In genomic region chr14:23539209-23539866, GRCh38 we compare ENCODE assay signal across 8 cellular contexts. TPM values are rescaled to one million over a fixed set of nuclear protein-coding genes. Genes with fewer than 3 reads are reported as not detected.
A peak's percentile ranks its signal among the peaks of the same experiment; 100 is the strongest.
DNase-seq lines count a peak whose midpoint lies in the region; ATAC-seq, FAIRE-seq and TF ChIP-seq lines count a peak whose summit lies in the region.

No MANE protein-coding gene starts in this region.

- DNase-seq in GM12892 (ENCODE audit: insufficient read length) = peak; percentile 60
- peak; percentile 51 for DNase-seq in NCI-H1105 (lab: John Stamatoyannopoulos, UW)
- peak; percentile 31 for DNase-seq in activated CD8-positive, alpha-beta T cell treated with anti-CD3 and anti-CD28 coated beads for 36 hours
- peak in 1 of 5 donors; percentile 40 for DNase-seq in ovary

- H3K27me3 ChIP-seq in gastroesophageal sphincter = no peaks in the 10 kb centered on the region
- H3K27me3 ChIP-seq in ovary = no peaks in the 10 kb centered on the region

- no peaks in the 10 kb centered on the region for H3K4me1 Mint-ChIP-seq in activated CD8-positive, alpha-beta T cell treated with anti-CD3 and anti-CD28 coated beads for 36 hours (ENCODE audit: low read depth)

- H3K4me3 Mint-ChIP-seq in activated CD8-positive, alpha-beta T cell treated with anti-CD3 and anti-CD28 coated beads for 36 hours = no peak overlapping the region

- intact Hi-C loops in activated CD8-positive, alpha-beta T cell treated with anti-CD3 and anti-CD28 coated beads for 36 hours (cut with micrococcal nuclease) = no loop called here
- intact Hi-C loops in ovary (cut with DNase I) = loop anchor here in 2 of 4 donors (5.0 to 10.0 kb wide), 2 partner anchors 55 to 57 kb away; no protein-coding TSS in a partner anchor

- no peak overlapping the region for H3K27ac ChIP-seq in C4-2B
- no peak overlapping the region for H3K27ac ChIP-seq in gastroesophageal sphincter
- H3K27ac ChIP-seq in ovary = no peak overlapping the region

- H3K4me1 ChIP-seq in gastroesophageal sphincter = peaks cover 0 to 4% (median 0%) of the 10 kb centered on the region in 3 donors
- no peaks in the 10 kb centered on the region for H3K4me1 ChIP-seq in ovary (ENCODE audit: insufficient read depth)

- H3K36me3 Mint-ChIP-seq in activated CD8-positive, alpha-beta T cell treated with anti-CD3 and anti-CD28 coated beads for 36 hours (ENCODE audit: low read depth) = no peaks in the 10 kb centered on the region

- H3K9me3 ChIP-seq in gastroesophageal sphincter (no peaks in the 10 kb centered on the region), ovary (no peaks in the 10 kb centered on the region)

- ATAC-seq in activated CD8-positive, alpha-beta T cell treated with anti-CD3 and anti-CD28 coated beads for 36 hours = peak; percentile 92
- ATAC-seq in gastroesophageal sphincter (no peak), HG02970 (IDR thresholded peaks at IDR 0.05; ENCODE audit: low FRiP score, unreplicated experiment) (no peak), GM18520 (IDR thresholded peaks at IDR 0.05; ENCODE audit: unreplicated experiment) (no peak)

- FAIRE-seq in GM12892 (lab: Jason Lieb, UNC) = peak; percentile 66

- 23 to 28% methylated on average over 6 of the region's 7 CpGs for WGBS in gastroesophageal sphincter (ENCODE audit: low coverage in 1 of 2), 2 donors
- WGBS in ovary, 3 donors = 27 to 30% (median 27%) methylated on average over 7 of the region's 7 CpGs

- H3K27ac Mint-ChIP-seq in activated CD8-positive, alpha-beta T cell treated with anti-CD3 and anti-CD28 coated beads for 36 hours = no peak overlapping the region

- CTCF ChIA-PET in activated CD8-positive, alpha-beta T cell treated with anti-CD3 and anti-CD28 coated beads for 36 hours (lab: Charles Lee) = interaction anchor here (0.7 to 8.3 kb wide), 17 partner anchors 9 to 213 kb away, joined by 3 to 78 read pairs (median 5); partner anchors contain the start of genes THTPA and ZFHX2

- TF ChIP-seq EP300 in gastroesophageal sphincter (IDR thresholded peaks at IDR 0.05) = no peak
- TF ChIP-seq EP300 in ovary (IDR thresholded peaks at IDR 0.05) = no peak

- POLR2A ChIA-PET in activated CD8-positive, alpha-beta T cell treated with anti-CD3 and anti-CD28 coated beads for 36 hours (lab: Charles Lee) = interaction anchor here (1.4 kb wide), 1 partner anchor 59 kb away, joined by 4 read pairs; no protein-coding TSS in a partner anchor

- H3K4me3 ChIP-seq in gastroesophageal sphincter = no peak overlapping the region
- no peak overlapping the region for H3K4me3 ChIP-seq in ovary

- TF ChIP-seq CTCF in C4-2B (conservative IDR thresholded peaks at IDR 0.05) (peak; percentile 80), gastroesophageal sphincter (IDR thresholded peaks at IDR 0.05) (peak in 3 of 4 experiments; percentile 52 to 72 (median 53)), ovary (IDR thresholded peaks at IDR 0.05) (peak; percentile 42 to 55 (median 42))
- TF ChIP-seq CTCF in activated CD8-positive, alpha-beta T cell treated with anti-CD3 and anti-CD28 coated beads for 36 hours (IDR thresholded peaks at IDR 0.05) = peak; percentile 79

- H3K9me3 Mint-ChIP-seq in activated CD8-positive, alpha-beta T cell treated with anti-CD3 and anti-CD28 coated beads for 36 hours = no peaks in the 10 kb centered on the region

- no peaks in the 10 kb centered on the region for H3K27me3 Mint-ChIP-seq in activated CD8-positive, alpha-beta T cell treated with anti-CD3 and anti-CD28 coated beads for 36 hours

- H3K36me3 ChIP-seq in gastroesophageal sphincter (peaks cover 0 to 9% of the 10 kb centered on the region in 2 donors), ovary (no peaks in the 10 kb centered on the region)

- TF ChIP-seq POLR2A in GM12892 (IDR thresholded peaks at IDR 0.05; ENCODE audit: low read depth, low read length) (no peak), gastroesophageal sphincter (IDR thresholded peaks at IDR 0.05) (no peak), ovary (IDR thresholded peaks at IDR 0.05) (no peak)

RNA-seq across cellular contexts. Expression of gene ZFHX2, which starts 12.2 kb away (rescaled TPM):
- 0.93 TPM for polyA plus RNA-seq in GM12892 (2012; ENCODE audit: missing spikeins)
- total RNA-seq in activated CD8-positive, alpha-beta T cell treated with anti-CD3 and anti-CD28 coated beads for 36 hours = 1 to 10 TPM in 1 of 2 experiments, under 1 TPM in 1; 0.78 to 1.0 TPM
- total RNA-seq in gastroesophageal sphincter = 1 to 10 TPM in 2 of 4 donors, under 1 TPM in 2; 0.13 to 2.5 (median 1.2) TPM
- total RNA-seq in ovary = 1 to 10 TPM in 5 of 7 donors, under 1 TPM in 2; 0.48 to 2.3 (median 2.0) TPM
- under 1 TPM; 0.34 to 0.63 TPM for polyA plus RNA-seq in ovary

RNA-seq across cellular contexts. Expression of gene THTPA, which starts 16.7 kb away (rescaled TPM):
- polyA plus RNA-seq in GM12892 (2012; ENCODE audit: missing spikeins) = 8.4 TPM
- 1 to 10 TPM; 5.1 to 7.6 TPM for total RNA-seq in activated CD8-positive, alpha-beta T cell treated with anti-CD3 and anti-CD28 coated beads for 36 hours
- total RNA-seq in gastroesophageal sphincter (10 to 100 TPM; 17.7 to 28.8 (median 21.3) TPM), ovary (10 to 100 TPM; 14.6 to 22.3 (median 19.6) TPM)
- polyA plus RNA-seq in ovary = 10 to 100 TPM; 11.5 to 11.9 TPM

RNA-seq across cellular contexts. Expression of gene AP1G2, which starts 28.3 kb away (rescaled TPM):
- polyA plus RNA-seq in GM12892 (2012; ENCODE audit: missing spikeins) = 84.2 TPM
- 100 to 1,000 TPM; 146 to 155 TPM for total RNA-seq in activated CD8-positive, alpha-beta T cell treated with anti-CD3 and anti-CD28 coated beads for 36 hours
- total RNA-seq in gastroesophageal sphincter (10 to 100 TPM in 3 of 4 donors, 1 to 10 TPM in 1; 7.2 to 43.1 (median 21.9) TPM), ovary (100 to 1,000 TPM in 3 of 7 donors, 10 to 100 TPM in 4; 76.3 to 129 (median 92.8) TPM)
- 10 to 100 TPM; 32.0 to 80.4 TPM for polyA plus RNA-seq in ovary

RNA-seq across cellular contexts. Expression of gene JPH4, which starts 39.3 kb away (rescaled TPM):
- 6.9 TPM for polyA plus RNA-seq in GM12892 (2012; ENCODE audit: missing spikeins)
- under 1 TPM; 0.25 to 0.51 TPM for total RNA-seq in activated CD8-positive, alpha-beta T cell treated with anti-CD3 and anti-CD28 coated beads for 36 hours
- 1 to 10 TPM in 3 of 4 donors, under 1 TPM in 1; 0.78 to 2.7 (median 1.5) TPM for total RNA-seq in gastroesophageal sphincter
- 10 to 100 TPM in 4 of 7 donors, 1 to 10 TPM in 3; 7.4 to 43.5 (median 10.1) TPM for total RNA-seq in ovary
- 10 to 100 TPM; 19.9 to 22.1 TPM for polyA plus RNA-seq in ovary
